In genomic region chr7:51006483-51007235, GRCh38 we compare ENCODE assay signal across 2 cellular contexts.
TF ChIP-seq lines count a peak whose summit lies in the region.

No MANE protein-coding gene starts in this region.

TF ChIP-seq in HCT116, 20 proteins besides CTCF, POLR2A, EP300 and RAD21:
- TF ChIP-seq, protein P1, sequence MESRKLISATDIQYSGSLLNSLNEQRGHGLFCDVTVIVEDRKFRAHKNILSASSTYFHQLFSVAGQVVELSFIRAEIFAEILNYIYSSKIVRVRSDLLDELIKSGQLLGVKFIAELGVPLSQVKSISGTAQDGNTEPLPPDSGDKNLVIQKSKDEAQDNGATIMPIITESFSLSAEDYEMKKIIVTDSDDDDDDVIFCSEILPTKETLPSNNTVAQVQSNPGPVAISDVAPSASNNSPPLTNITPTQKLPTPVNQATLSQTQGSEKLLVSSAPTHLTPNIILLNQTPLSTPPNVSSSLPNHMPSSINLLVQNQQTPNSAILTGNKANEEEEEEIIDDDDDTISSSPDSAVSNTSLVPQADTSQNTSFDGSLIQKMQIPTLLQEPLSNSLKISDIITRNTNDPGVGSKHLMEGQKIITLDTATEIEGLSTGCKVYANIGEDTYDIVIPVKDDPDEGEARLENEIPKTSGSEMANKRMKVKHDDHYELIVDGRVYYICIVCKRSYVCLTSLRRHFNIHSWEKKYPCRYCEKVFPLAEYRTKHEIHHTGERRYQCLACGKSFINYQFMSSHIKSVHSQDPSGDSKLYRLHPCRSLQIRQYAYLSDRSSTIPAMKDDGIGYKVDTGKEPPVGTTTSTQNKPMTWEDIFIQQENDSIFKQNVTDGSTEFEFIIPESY (IDR thresholded peaks at IDR 0.05; ENCODE audit: extremely low read depth, insufficient replicate concordance, low read length), result no peak
- TF ChIP-seq JUND (IDR thresholded peaks at IDR 0.05) (no peak), SRF (IDR thresholded peaks at IDR 0.05; ENCODE audit: low read depth) (no peak), ZFX (IDR thresholded peaks at IDR 0.05) (no peak), SP1 (IDR thresholded peaks at IDR 0.05; ENCODE audit: low read depth) (no peak), SIN3A (IDR thresholded peaks at IDR 0.05; ENCODE audit: low read depth) (no peak), CEBPB (IDR thresholded peaks at IDR 0.05; ENCODE audit: low read depth) (no peak), FOSL1 (IDR thresholded peaks at IDR 0.05; ENCODE audit: low read depth) (no peak), CBX3 (IDR thresholded peaks at IDR 0.05; ENCODE audit: low read depth) (no peak), EZH2phosphoT487 (IDR thresholded peaks at IDR 0.05; ENCODE audit: borderline replicate concordance) (no peak), ATF3 (IDR thresholded peaks at IDR 0.05) (no peak), ZNF274 (IDR thresholded peaks at IDR 0.05; ENCODE audit: low read depth, low read length) (no peak), POLR2AphosphoS5 (IDR thresholded peaks at IDR 0.05; ENCODE audit: low read depth, low read length) (no peak), ELF1 (IDR thresholded peaks at IDR 0.05; ENCODE audit: borderline replicate concordance, low read depth) (no peak), TCF7L2 (IDR thresholded peaks at IDR 0.05; ENCODE audit: borderline replicate concordance, extremely low read depth, insufficient read depth, insufficient read length) (no peak), EZH2 (IDR thresholded peaks at IDR 0.05) (no peak)
- TF ChIP-seq, protein P2, sequence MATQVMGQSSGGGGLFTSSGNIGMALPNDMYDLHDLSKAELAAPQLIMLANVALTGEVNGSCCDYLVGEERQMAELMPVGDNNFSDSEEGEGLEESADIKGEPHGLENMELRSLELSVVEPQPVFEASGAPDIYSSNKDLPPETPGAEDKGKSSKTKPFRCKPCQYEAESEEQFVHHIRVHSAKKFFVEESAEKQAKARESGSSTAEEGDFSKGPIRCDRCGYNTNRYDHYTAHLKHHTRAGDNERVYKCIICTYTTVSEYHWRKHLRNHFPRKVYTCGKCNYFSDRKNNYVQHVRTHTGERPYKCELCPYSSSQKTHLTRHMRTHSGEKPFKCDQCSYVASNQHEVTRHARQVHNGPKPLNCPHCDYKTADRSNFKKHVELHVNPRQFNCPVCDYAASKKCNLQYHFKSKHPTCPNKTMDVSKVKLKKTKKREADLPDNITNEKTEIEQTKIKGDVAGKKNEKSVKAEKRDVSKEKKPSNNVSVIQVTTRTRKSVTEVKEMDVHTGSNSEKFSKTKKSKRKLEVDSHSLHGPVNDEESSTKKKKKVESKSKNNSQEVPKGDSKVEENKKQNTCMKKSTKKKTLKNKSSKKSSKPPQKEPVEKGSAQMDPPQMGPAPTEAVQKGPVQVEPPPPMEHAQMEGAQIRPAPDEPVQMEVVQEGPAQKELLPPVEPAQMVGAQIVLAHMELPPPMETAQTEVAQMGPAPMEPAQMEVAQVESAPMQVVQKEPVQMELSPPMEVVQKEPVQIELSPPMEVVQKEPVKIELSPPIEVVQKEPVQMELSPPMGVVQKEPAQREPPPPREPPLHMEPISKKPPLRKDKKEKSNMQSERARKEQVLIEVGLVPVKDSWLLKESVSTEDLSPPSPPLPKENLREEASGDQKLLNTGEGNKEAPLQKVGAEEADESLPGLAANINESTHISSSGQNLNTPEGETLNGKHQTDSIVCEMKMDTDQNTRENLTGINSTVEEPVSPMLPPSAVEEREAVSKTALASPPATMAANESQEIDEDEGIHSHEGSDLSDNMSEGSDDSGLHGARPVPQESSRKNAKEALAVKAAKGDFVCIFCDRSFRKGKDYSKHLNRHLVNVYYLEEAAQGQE (IDR thresholded peaks at IDR 0.05; ENCODE audit: low read depth), result no peak
- TF ChIP-seq, protein P3, sequence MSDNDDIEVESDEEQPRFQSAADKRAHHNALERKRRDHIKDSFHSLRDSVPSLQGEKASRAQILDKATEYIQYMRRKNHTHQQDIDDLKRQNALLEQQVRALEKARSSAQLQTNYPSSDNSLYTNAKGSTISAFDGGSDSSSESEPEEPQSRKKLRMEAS (IDR thresholded peaks at IDR 0.05), result no peak

TF ChIP-seq in H1, 55 proteins besides CTCF, POLR2A, EP300 and RAD21:
- TF ChIP-seq SP4 (IDR thresholded peaks at IDR 0.05; ENCODE audit: low read length) (no peak), SP1 (IDR thresholded peaks at IDR 0.05; ENCODE audit: low read depth, low read length) (no peak), SIN3A (conservative IDR thresholded peaks at IDR 0.05 in 1 of 2, IDR thresholded peaks at IDR 0.05 in 1 of 2; ENCODE audit: low read depth in 1 of 2, low read length in 2 of 2) (no peak), POLR2AphosphoS5 (IDR thresholded peaks at IDR 0.05; ENCODE audit: low read depth, low read length) (no peak)
